ENCODE assay signal across 8 cellular contexts in the genomic region with DNA sequence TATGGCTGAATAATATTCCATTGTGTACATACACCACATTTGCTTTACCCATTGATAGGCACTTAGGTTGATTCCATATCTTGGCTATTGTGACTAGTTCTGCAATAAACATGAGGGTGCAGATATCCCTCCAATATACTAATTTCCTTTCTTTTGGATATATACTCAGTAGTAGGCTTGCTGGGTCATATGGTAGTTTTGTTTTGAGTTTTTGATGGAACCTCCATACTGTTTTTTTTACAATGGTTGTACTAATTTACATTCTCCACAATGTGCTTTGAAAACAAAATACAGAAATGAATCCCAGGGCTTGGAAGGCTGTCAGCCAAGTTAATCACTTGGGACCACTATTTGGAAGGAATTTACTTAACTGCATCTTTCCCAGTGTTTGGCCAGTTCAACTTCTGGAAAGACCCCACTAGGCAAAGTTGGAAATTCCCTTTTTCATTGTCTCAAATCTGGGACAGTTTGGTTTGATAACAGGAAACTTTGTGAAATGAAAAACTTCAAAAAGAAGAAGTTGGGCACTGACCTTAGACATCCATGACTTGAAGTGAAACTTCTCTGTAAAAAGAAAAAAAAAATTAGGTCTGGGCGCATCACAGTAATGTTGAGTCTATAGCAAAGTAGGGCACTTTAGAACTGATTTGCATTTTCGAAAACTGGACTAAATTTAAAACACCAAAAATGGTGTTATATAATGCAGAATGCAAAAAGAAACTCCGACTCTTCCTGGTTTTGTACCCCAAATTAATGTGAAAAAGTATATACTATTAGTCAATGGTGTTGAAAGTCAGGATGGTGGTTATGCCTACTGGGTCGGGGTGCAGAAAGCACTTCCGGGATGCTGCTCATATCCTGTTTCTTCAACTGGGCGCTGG.
DNase-seq lines count a peak whose midpoint lies in the region; ATAC-seq and TF ChIP-seq lines count a peak whose summit lies in the region.

No MANE protein-coding gene starts in this region.

- peak overlapping the region in 2 of 3 experiments; percentile 12 to 30 for H3K27ac Mint-ChIP-seq in nephron

- H3K9me3 Mint-ChIP-seq in nephron = no peaks in the 10 kb centered on the region

- peaks cover 17% of the 10 kb centered on the region for H3K27me3 Mint-ChIP-seq in nephron (ENCODE audit: low read depth)

- TF ChIP-seq CTCF in NB4 (IDR thresholded peaks at IDR 0.05; ENCODE audit: low read depth, low read length) = no peak
- TF ChIP-seq CTCF in nephron (IDR thresholded peaks at IDR 0.05; ENCODE audit: unreplicated experiment in 3 of 3) = no peak

- H3K4me3 Mint-ChIP-seq in nephron = no peak overlapping the region

- no peak overlapping the region for H3K4me3 ChIP-seq in NB4 (ENCODE audit: low read depth, low read length)

- ATAC-seq in GM18861 (IDR thresholded peaks at IDR 0.05; ENCODE audit: unreplicated experiment) (peak; percentile 69), GM21737 (IDR thresholded peaks at IDR 0.05; ENCODE audit: unreplicated experiment) (peak; percentile 58)

- no peak for TF ChIP-seq POLR2A in NB4 (IDR thresholded peaks at IDR 0.05; ENCODE audit: extremely low read depth, insufficient read length)

- DNase-seq in NB4 (ENCODE audit: low read depth) = peak; percentile 78
- DNase-seq in NCI-H1417 treated with DMSO at 0.1 percent for 48 hours (lab: John Stamatoyannopoulos, UW) = no peak
- DNase-seq in AG20443 (ENCODE audit: low spot score) = no peak
- no peak for DNase-seq in HPDE6-E6E7 (ENCODE audit: extremely low spot score)
- no peak for DNase-seq in epidermal melanocyte (ENCODE audit: insufficient read length, low spot score)

- H3K36me3 Mint-ChIP-seq in nephron (ENCODE audit: low read depth) = no peaks in the 10 kb centered on the region

- H3K4me1 Mint-ChIP-seq in nephron = peaks cover 28% of the 10 kb centered on the region
